In genomic region chr18:2974731-2975130, GRCh38 we compare ENCODE assay signal across 1 cellular context.
TF ChIP-seq lines count a peak whose summit lies in the region.

No MANE protein-coding gene starts in this region.

TF ChIP-seq in IMR-90, 13 proteins besides CTCF, POLR2A, EP300 and RAD21:
- TF ChIP-seq FOS (IDR thresholded peaks at IDR 0.05; ENCODE audit: low read depth, low read length) = no peak
- TF ChIP-seq USF2 (IDR thresholded peaks at IDR 0.05; ENCODE audit: low read depth, low read length) = no peak
- TF ChIP-seq RFX5 (IDR thresholded peaks at IDR 0.05; ENCODE audit: low read depth, low read length) = no peak
- TF ChIP-seq CEBPB (IDR thresholded peaks at IDR 0.05; ENCODE audit: low read depth, low read length) = no peak
- no peak for TF ChIP-seq MAFK (IDR thresholded peaks at IDR 0.05; ENCODE audit: low read depth, low read length)
- no peak for TF ChIP-seq CHD1 (IDR thresholded peaks at IDR 0.05; ENCODE audit: low read depth, low read length)
- TF ChIP-seq RCOR1 (IDR thresholded peaks at IDR 0.05; ENCODE audit: insufficient replicate concordance, low read length) = no peak
- TF ChIP-seq MXI1 (IDR thresholded peaks at IDR 0.05; ENCODE audit: borderline replicate concordance, low read depth, low read length) = no peak
- no peak for TF ChIP-seq ELK1 (IDR thresholded peaks at IDR 0.05; ENCODE audit: borderline replicate concordance, low read depth, low read length)
- TF ChIP-seq MAZ (IDR thresholded peaks at IDR 0.05; ENCODE audit: borderline replicate concordance, low read depth, low read length) = no peak
- no peak for TF ChIP-seq BHLHE40 (IDR thresholded peaks at IDR 0.05; ENCODE audit: low read depth, low read length)
- no peak for TF ChIP-seq NFE2L2 (IDR thresholded peaks at IDR 0.05; ENCODE audit: low read depth, low read length)
- TF ChIP-seq SMC3 (IDR thresholded peaks at IDR 0.05; ENCODE audit: low read depth, low read length) = no peak
